ENCODE assay signal across 8 cellular contexts in the genomic region with DNA sequence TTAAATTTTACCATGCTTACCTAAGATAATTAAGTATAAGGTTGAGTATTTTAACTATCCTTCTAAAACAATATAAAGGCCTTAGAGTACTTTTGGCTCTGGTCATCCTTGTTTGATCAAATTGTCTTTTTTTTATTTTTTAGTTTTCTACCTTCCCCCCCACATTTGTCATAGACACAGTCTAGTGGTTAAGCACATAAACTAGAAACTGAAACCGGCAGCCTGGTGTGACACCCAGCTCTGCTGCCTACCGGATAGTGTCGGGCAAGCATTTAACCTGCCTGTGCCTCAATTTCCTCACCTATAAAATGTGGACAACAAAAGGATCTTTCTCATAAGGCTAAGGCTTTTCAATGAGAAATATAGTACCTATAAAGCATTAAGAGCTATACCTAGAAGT. TPM values are rescaled to one million over a fixed set of nuclear protein-coding genes. Genes with fewer than 3 reads are reported as not detected.
DNase-seq lines count a peak whose midpoint lies in the region; ATAC-seq and TF ChIP-seq lines count a peak whose summit lies in the region.

No MANE protein-coding gene starts in this region.

- H3K4me1 ChIP-seq in tibial nerve, result peaks cover 0 to 13% (median 6%) of the 10 kb centered on the region in 4 donors

- 91 to 95% methylated on average over 3 of the region's 3 CpGs for WGBS in tibial nerve, 2 donors

- peaks cover 0 to 3% (median 0%) of the 10 kb centered on the region in 3 donors for H3K36me3 ChIP-seq in tibial nerve

- ATAC-seq in GM18867 (IDR thresholded peaks at IDR 0.05; ENCODE audit: unreplicated experiment) (peak; percentile 81), HG03039 (IDR thresholded peaks at IDR 0.05; ENCODE audit: unreplicated experiment) (peak; percentile 84)

- H3K27me3 ChIP-seq in tibial nerve, result no peaks in the 10 kb centered on the region

- TF ChIP-seq POLR2A in tibial nerve (IDR thresholded peaks at IDR 0.05), result no peak

- no peaks in the 10 kb centered on the region for H3K9me3 ChIP-seq in tibial nerve

- no peak overlapping the region for H3K4me3 ChIP-seq in tibial nerve

- no peak for TF ChIP-seq EP300 in tibial nerve (IDR thresholded peaks at IDR 0.05)

- DNase-seq in activated CD4-positive, CD25-positive, alpha-beta regulatory T cell treated with anti-CD3 and anti-CD28 coated beads, Interleukin-2, amount 50 U/mL, for 72 hours, result peak; percentile 51
- DNase-seq in kidney tubule cell (ENCODE audit: low spot score) (peak; percentile 59), C1 segment of cervical spinal cord (lab: John Stamatoyannopoulos, UW) (no peak), DMS 273 treated with DMSO at 0.1 percent for 48 hours (lab: John Stamatoyannopoulos, UW) (no peak), tibial nerve (ENCODE audit: low spot score in 2 of 2) (no peak), NCI-H82 (lab: John Stamatoyannopoulos, UW) (no peak)

- no peak overlapping the region for H3K27ac ChIP-seq in tibial nerve

- TF ChIP-seq CTCF in tibial nerve (IDR thresholded peaks at IDR 0.05), result no peak

RNA-seq across cellular contexts. Expression of a gene that starts 21.6 kb away (rescaled TPM):
- total RNA-seq in tibial nerve, result 100 to 1,000 TPM in 2 of 4 donors, 10 to 100 TPM in 2; 91.2 to 109 (median 101) TPM

Comparison
In these comparisons a context has a peak if more than half of its experiments do, and no peak if none do; other contexts are left out.
1. DNase-seq: peak in activated CD4-positive, CD25-positive, alpha-beta regulatory T cell treated with anti-CD3 and anti-CD28 coated beads, Interleukin-2, amount 50 U/mL, for 72 hours (single experiment) and kidney tubule cell (single experiment); none in C1 segment of cervical spinal cord (0 of 14), DMS 273 treated with DMSO at 0.1 percent for 48 hours (single experiment), tibial nerve (0 of 2) and NCI-H82 (single experiment).